ENCODE assay signal across 8 cellular contexts in genomic region chr4:165111906-165112257, GRCh38. TPM values are rescaled to one million over a fixed set of nuclear protein-coding genes. Genes with fewer than 3 reads are reported as not detected.
DNase-seq lines count a peak whose midpoint lies in the region; ATAC-seq, FAIRE-seq and TF ChIP-seq lines count a peak whose summit lies in the region.

No MANE protein-coding gene starts in this region.

- H3K27me3 Mint-ChIP-seq in activated CD4-positive, alpha-beta T cell treated with anti-CD3 and anti-CD28 coated beads, Interleukin-2, amount 10 ng/mL, durations not matched to agents 24 days and 14 days, result peaks cover 10% of the 10 kb centered on the region

- H3K9me3 ChIP-seq in HepG2 (ENCODE audit: low read length) (no peaks in the 10 kb centered on the region), testis (no peaks in the 10 kb centered on the region)

- peaks cover 11% of the 10 kb centered on the region for H3K79me2 ChIP-seq in HepG2 (ENCODE audit: insufficient read depth, low read length)

- peak overlapping the region; percentile 85 for H3K9ac ChIP-seq in HepG2 (ENCODE audit: insufficient read depth, low read depth, low read length)

- H3K4me1 Mint-ChIP-seq in activated CD4-positive, alpha-beta T cell treated with anti-CD3 and anti-CD28 coated beads, Interleukin-2, amount 10 ng/mL, durations not matched to agents 24 days and 14 days, result peaks cover 13% of the 10 kb centered on the region

- in situ Hi-C loops in astrocyte of the cerebellum (cut with HindIII; ENCODE audit: low sequenced_read_pairs), result no loop called here
- in situ Hi-C loops in HepG2 (cut with HindIII; ENCODE audit: extremely low pct_ligation_motif_present, low pct_unique_long_range_greater_than_20kb), result no loop called here

- H3K27ac Mint-ChIP-seq in activated CD4-positive, alpha-beta T cell treated with anti-CD3 and anti-CD28 coated beads, Interleukin-2, amount 10 ng/mL, durations not matched to agents 24 days and 14 days, result peak overlapping the region; percentile 89

- H2AFZ ChIP-seq in HepG2 (ENCODE audit: low read length), result no peak overlapping the region

- CTCF ChIA-PET in HepG2 (lab: Yijun Ruan, JAX; ENCODE audit: low intra/inter-chr PET ratio, low total read pairs), result no interaction called here

- H3K36me3 ChIP-seq in HepG2 (replicated peaks in 1 of 2; ENCODE audit: control insufficient read depth in 1 of 2, insufficient read depth in 2 of 2, low read length in 2 of 2), result no peaks in the 10 kb centered on the region
- H3K36me3 ChIP-seq in testis (ENCODE audit: low read depth, missing control alignments), result no peaks in the 10 kb centered on the region

- H3K4me1 ChIP-seq in HepG2 (ENCODE audit: insufficient read depth, low read length) (peaks cover 22% of the 10 kb centered on the region), testis (no peaks in the 10 kb centered on the region)

- DNase-seq in activated CD4-positive, alpha-beta T cell treated with anti-CD3 and anti-CD28 coated beads, Interleukin-2, amount 10 ng/mL, durations not matched to agents 24 days and 14 days, result no peak
- no peak for DNase-seq in activated CD4-positive, alpha-beta T cell treated with anti-CD3 and anti-CD28 coated beads, Interleukin-2, amount 50 U/mL, for 4 hours
- DNase-seq in astrocyte of the cerebellum (ENCODE audit: low read depth), result no peak
- no peak for DNase-seq in HepG2 (ENCODE audit: low spot score)
- DNase-seq in testis, result no peak
- DNase-seq in HUDEP-2 (lab: John Stamatoyannopoulos, UW; ENCODE audit: unreplicated experiment in 76 of 76), result no peak
- DNase-seq in NCI-H146 (lab: John Stamatoyannopoulos, UW), result no peak
- no peak for DNase-seq in NCI-H526 (lab: John Stamatoyannopoulos, UW)

- H3K27me3 ChIP-seq in HepG2 (ENCODE audit: control insufficient read depth in 1 of 2, insufficient read depth in 2 of 2, low read length in 2 of 2), result no peaks in the 10 kb centered on the region
- no peaks in the 10 kb centered on the region for H3K27me3 ChIP-seq in testis

- H3K36me3 Mint-ChIP-seq in activated CD4-positive, alpha-beta T cell treated with anti-CD3 and anti-CD28 coated beads, Interleukin-2, amount 10 ng/mL, durations not matched to agents 24 days and 14 days (ENCODE audit: low read depth), result no peaks in the 10 kb centered on the region

- TF ChIP-seq EP300 in HepG2 (IDR thresholded peaks at IDR 0.05; ENCODE audit: low read depth in 2 of 2, low read length in 2 of 2), result no peak
- no peak for TF ChIP-seq EP300 in HepG2 (CRISPR knock-in tag; IDR thresholded peaks at IDR 0.05; ENCODE audit: borderline replicate concordance)

- no peak for FAIRE-seq in HepG2 (lab: Jason Lieb, UNC)

- POLR2A ChIA-PET in HepG2 (lab: Yijun Ruan, JAX), result no interaction called here

- TF ChIP-seq POLR2A in HepG2 (IDR thresholded peaks at IDR 0.05; ENCODE audit: insufficient read depth in 1 of 2, low read depth in 2 of 2, low read length in 2 of 2), result no peak
- TF ChIP-seq POLR2A in testis (IDR thresholded peaks at IDR 0.05), result no peak

- no peaks in the 10 kb centered on the region for H3K9me3 Mint-ChIP-seq in activated CD4-positive, alpha-beta T cell treated with anti-CD3 and anti-CD28 coated beads, Interleukin-2, amount 10 ng/mL, durations not matched to agents 24 days and 14 days

- TF ChIP-seq RAD21 in HepG2 (CRISPR knock-in tag; IDR thresholded peaks at IDR 0.05), result no peak

- H3K27ac ChIP-seq in HepG2 (ENCODE audit: extremely low read length, insufficient read depth, low read length) (peak overlapping the region; percentile 92), testis (peak overlapping the region; percentile 94 to 97)

- TF ChIP-seq CTCF in astrocyte of the cerebellum (IDR thresholded peaks at IDR 0.05; ENCODE audit: low read depth, low read length, missing control alignments), result no peak
- no peak for TF ChIP-seq CTCF in HepG2 (CRISPR knock-in tag; IDR thresholded peaks at IDR 0.05)
- TF ChIP-seq CTCF in testis (IDR thresholded peaks at IDR 0.05), result no peak

- H3K4me3 Mint-ChIP-seq in activated CD4-positive, alpha-beta T cell treated with anti-CD3 and anti-CD28 coated beads, Interleukin-2, amount 10 ng/mL, durations not matched to agents 24 days and 14 days, result peak overlapping the region; percentile 97

- intact Hi-C loops in activated CD4-positive, alpha-beta T cell treated with anti-CD3 and anti-CD28 coated beads, Interleukin-2, amount 10 ng/mL, durations not matched to agents 24 days and 14 days (cut with micrococcal nuclease), result loop anchor here (1.0 to 5.0 kb wide), 4 partner anchors 95 to 1945 kb away; partner anchors contain the start of genes KLHL2, MSMO1 and NAF1
- intact Hi-C loops in HepG2 (cut with micrococcal nuclease; ENCODE audit: unreplicated experiment), result loop anchor here (5.0 kb wide), 2 partner anchors 95 to 215 kb away; partner anchors contain the start of genes KLHL2 and MSMO1
- intact Hi-C loops in testis (cut with DNase I; ENCODE audit: low total_unique reads), result no loop called here

- ATAC-seq in HepG2, result no peak

- H3K4me3 ChIP-seq in astrocyte of the cerebellum (ENCODE audit: low read depth, low read length), result peak overlapping the region; percentile 79
- peak overlapping the region; percentile 78 to 96 (median 91) for H3K4me3 ChIP-seq in HepG2 (replicated peaks in 1 of 3; ENCODE audit: insufficient read depth in 1 of 3, low read depth in 2 of 3, low read length in 3 of 3)
- peak overlapping the region; percentile 91 to 95 for H3K4me3 ChIP-seq in testis

- no peaks in the 10 kb centered on the region for H4K20me1 ChIP-seq in HepG2 (ENCODE audit: insufficient read depth, low read length)

- 5% methylated on average over 11 of the region's 11 CpGs for WGBS in HepG2 (ENCODE audit: low lambda C conversion rate)
- 5% methylated on average over 11 of the region's 11 CpGs for WGBS in testis, 2 donors

- H3K4me2 ChIP-seq in HepG2 (ENCODE audit: low read depth, low read length), result peak overlapping the region; percentile 91

- no TSS peak for BruUV-seq in HepG2 (replicated peaks; lab: Mats Ljungman, UMichigan)

TF ChIP-seq in HepG2, 621 proteins besides CTCF, POLR2A, EP300 and RAD21 (continues in another document):
- 0 out of 4 replicates have a peak, but pooled peaks of 1 of the 2 experiments have one; percentile 29 for TF ChIP-seq MAFK (conservative IDR thresholded peaks at IDR 0.05 in 1 of 2, IDR thresholded peaks at IDR 0.05 in 1 of 2; ENCODE audit: low read length in 2 of 2)

RNA-seq across cellular contexts. Expression of gene TMEM192, which starts 0.8 kb away (rescaled TPM):
- 10.0 and 11.0 TPM in 2 replicates for total RNA-seq in activated CD4-positive, alpha-beta T cell treated with anti-CD3 and anti-CD28 coated beads, Interleukin-2, amount 10 ng/mL, durations not matched to agents 24 days and 14 days
- total RNA-seq in HepG2 (2016; rRNA removed; fragmentation: Illumina TruSeq; extraction: Trizol), result 14.1 and 19.9 TPM in 2 replicates
- 6.0 and 7.4 TPM in 2 replicates for total RNA-seq in HepG2 (2016; cell fraction: cytosol; rRNA removed; fragmentation: Illumina TruSeq; extraction: Trizol; ENCODE audit: low read depth)
- total RNA-seq in HepG2 (2016; cell fraction: insoluble cytoplasmic fraction; rRNA removed; fragmentation: Illumina TruSeq; extraction: Trizol), result 18.2 and 20.9 TPM in 2 replicates
- total RNA-seq in HepG2 (2016; cell fraction: membrane; rRNA removed; fragmentation: Illumina TruSeq; extraction: Trizol), result 14.5 and 17.1 TPM in 2 replicates
- total RNA-seq in HepG2 (2016; cell fraction: nucleus; rRNA removed; fragmentation: Illumina TruSeq; extraction: Trizol), result 8.5 and 12.5 TPM in 2 replicates
- 19.3 and 19.8 TPM in 2 replicates for polyA plus RNA-seq in HepG2 (2011; rRNA removed)
- 11.0 and 18.1 TPM in 2 replicates for polyA plus RNA-seq in HepG2 (2011; cell fraction: cytosol; rRNA removed)
- 3.7 and 4.0 TPM in 2 replicates for polyA plus RNA-seq in HepG2 (2011; cell fraction: nucleus; rRNA removed)
- 11.1 and 12.9 TPM in 2 replicates for polyA plus RNA-seq in HepG2 (2012)
- 5.8 and 7.3 TPM in 2 replicates for polyA plus RNA-seq in HepG2 (2016; cell fraction: cytosol; fragmentation: Illumina TruSeq; extraction: Trizol; ENCODE audit: low read depth)
- 12.4 and 13.3 TPM in 2 replicates for polyA plus RNA-seq in HepG2 (2016; cell fraction: insoluble cytoplasmic fraction; fragmentation: Illumina TruSeq; extraction: Trizol; ENCODE audit: low read depth)
- polyA plus RNA-seq in HepG2 (2016; cell fraction: membrane; fragmentation: Illumina TruSeq; extraction: Trizol; ENCODE audit: low read depth), result 11.3 and 13.2 TPM in 2 replicates
- polyA plus RNA-seq in HepG2 (2016; cell fraction: nucleus; fragmentation: Illumina TruSeq; extraction: Trizol; ENCODE audit: insufficient read depth, low read depth), result 11.9 and 12.4 TPM in 2 replicates
- polyA minus RNA-seq in HepG2 (2011; rRNA and poly(A)+ RNA removed; ENCODE audit: low replicate concordance), result 11.5 and 16.2 TPM in 2 replicates
- 7.2 and 15.2 TPM in 2 replicates for polyA minus RNA-seq in HepG2 (2011; cell fraction: cytosol; rRNA and poly(A)+ RNA removed)
- polyA minus RNA-seq in HepG2 (2011; cell fraction: nucleus; rRNA and poly(A)+ RNA removed), result 4.1 and 6.2 TPM in 2 replicates
- 10 to 100 TPM; 16.8 to 21.7 TPM for total RNA-seq in testis
- polyA plus RNA-seq in testis (ENCODE audit: insufficient read depth, low read depth, low replicate concordance), result 25.3 TPM

RNA-seq across cellular contexts. Expression of gene TRIM75, which starts 58.2 kb away (rescaled TPM):
- not detected in 2 replicates for total RNA-seq in activated CD4-positive, alpha-beta T cell treated with anti-CD3 and anti-CD28 coated beads, Interleukin-2, amount 10 ng/mL, durations not matched to agents 24 days and 14 days
- total RNA-seq in HepG2 (2016; rRNA removed; fragmentation: Illumina TruSeq; extraction: Trizol) (not detected in 2 replicates), testis (under 1 TPM; 0.24 to 0.81 TPM)
- not detected in 2 replicates for total RNA-seq in HepG2 (2016; cell fraction: cytosol; rRNA removed; fragmentation: Illumina TruSeq; extraction: Trizol; ENCODE audit: low read depth)
- not detected in 2 replicates for total RNA-seq in HepG2 (2016; cell fraction: insoluble cytoplasmic fraction; rRNA removed; fragmentation: Illumina TruSeq; extraction: Trizol)
- not detected in 2 replicates for total RNA-seq in HepG2 (2016; cell fraction: membrane; rRNA removed; fragmentation: Illumina TruSeq; extraction: Trizol)
- total RNA-seq in HepG2 (2016; cell fraction: nucleus; rRNA removed; fragmentation: Illumina TruSeq; extraction: Trizol), result not detected in 2 replicates
- polyA plus RNA-seq in HepG2 (2011; rRNA removed) (not detected in 2 replicates), testis (ENCODE audit: insufficient read depth, low read depth, low replicate concordance) (0.28 TPM)
- polyA plus RNA-seq in HepG2 (2011; cell fraction: cytosol; rRNA removed), result not detected in 2 replicates
- polyA plus RNA-seq in HepG2 (2011; cell fraction: nucleus; rRNA removed), result not detected in 2 replicates
- not detected in 2 replicates for polyA plus RNA-seq in HepG2 (2012)
- polyA plus RNA-seq in HepG2 (2016; cell fraction: cytosol; fragmentation: Illumina TruSeq; extraction: Trizol; ENCODE audit: low read depth), result not detected in 2 replicates
- not detected in 2 replicates for polyA plus RNA-seq in HepG2 (2016; cell fraction: insoluble cytoplasmic fraction; fragmentation: Illumina TruSeq; extraction: Trizol; ENCODE audit: low read depth)
- not detected in 2 replicates for polyA plus RNA-seq in HepG2 (2016; cell fraction: membrane; fragmentation: Illumina TruSeq; extraction: Trizol; ENCODE audit: low read depth)
- polyA plus RNA-seq in HepG2 (2016; cell fraction: nucleus; fragmentation: Illumina TruSeq; extraction: Trizol; ENCODE audit: insufficient read depth, low read depth), result not detected in 2 replicates
- not detected in 2 replicates for polyA minus RNA-seq in HepG2 (2011; rRNA and poly(A)+ RNA removed; ENCODE audit: low replicate concordance)
- not detected in 2 replicates for polyA minus RNA-seq in HepG2 (2011; cell fraction: cytosol; rRNA and poly(A)+ RNA removed)
- not detected in 2 replicates for polyA minus RNA-seq in HepG2 (2011; cell fraction: nucleus; rRNA and poly(A)+ RNA removed)
